ENCODE assay signal across 20 cellular contexts in genomic region chr5:43370352-43370751, GRCh38. TPM values are rescaled to one million over a fixed set of nuclear protein-coding genes. Genes with fewer than 3 reads are reported as not detected.
"Had no signal": no experiment of that assay in that cellular context is flagged by ENCODE, and none has a peak within 500 bp of the region (broad histone marks: within the 10 kb centered on the region; RNA-seq: fewer than 3 reads in every experiment).

No MANE protein-coding gene starts in this region.

- H3K9ac ChIP-seq: SK-N-SH had no signal

- H3K9me3 ChIP-seq: SK-N-SH had no signal

- DNase-seq: Kasumi-1, KG1, MM.1S, NCI-H1092 treated with DMSO at 0.1 percent for 48 hours, NCI-H1436, NCI-H187, NCI-H2029, NCI-H2081 treated with DMSO at 0.1 percent for 48 hours, NCI-H2171, NCI-H226, NCI-H446, NCI-H510A, NCI-H524 treated with DMSO at 0.1 percent for 48 hours, NCI-H69, NCI-H774, SHP77, SK-N-SH, SW 1271 had no signal

- H3K4me2 ChIP-seq: SK-N-SH had no signal

- H3K9me2 ChIP-seq: SK-N-SH had no signal

- H3K27ac ChIP-seq: RWPE1 had no signal

RNA-seq across cellular contexts. Expression of gene CCL28, which starts 41.8 kb away (rescaled TPM):
- total RNA-seq: M059J had no signal
- polyA plus RNA-seq: SK-N-SH had no signal
